ENCODE assay signal across 1 cellular context in the genomic region with DNA sequence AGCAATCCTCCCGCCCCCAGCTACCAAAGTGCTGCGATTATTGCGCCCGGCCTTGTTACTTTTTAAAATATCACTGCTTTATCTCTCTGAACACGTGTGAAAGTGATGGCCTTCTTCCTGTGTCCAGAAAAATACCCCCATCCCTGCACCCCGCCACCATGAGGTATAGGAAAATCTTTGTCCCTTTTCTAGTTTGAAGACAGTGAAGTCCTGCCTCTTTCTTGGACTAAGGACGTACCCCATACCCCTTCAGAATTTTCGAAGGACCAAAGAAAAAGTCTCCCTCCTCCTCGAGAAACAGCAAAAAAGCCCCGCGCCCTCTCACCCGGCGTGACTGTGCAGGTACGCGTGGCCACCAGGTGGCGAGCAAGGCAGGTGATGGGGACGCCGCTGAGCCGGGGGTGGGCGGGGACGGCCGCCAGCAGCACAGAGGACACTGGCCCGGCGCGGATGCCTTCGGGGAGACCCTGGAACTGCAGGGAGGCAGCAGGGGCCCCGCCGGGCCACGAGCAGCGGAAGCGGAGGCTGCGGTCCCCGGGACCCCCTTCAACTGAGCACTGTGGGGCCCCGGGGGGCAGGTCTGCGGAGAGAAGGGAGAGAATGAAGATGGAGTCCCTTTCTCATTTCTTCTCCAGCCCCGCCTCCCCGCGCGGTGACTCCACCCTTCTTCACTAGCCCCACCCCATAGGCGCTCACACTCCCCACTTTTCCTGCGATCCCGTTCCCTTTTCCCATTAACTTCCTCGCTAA.
TF ChIP-seq lines count a peak whose summit lies in the region.

No MANE protein-coding gene starts in this region.

TF ChIP-seq in K562, 482 proteins besides CTCF, POLR2A, EP300 and RAD21 (continued from another document and continues in another):
- TF ChIP-seq, protein P1, sequence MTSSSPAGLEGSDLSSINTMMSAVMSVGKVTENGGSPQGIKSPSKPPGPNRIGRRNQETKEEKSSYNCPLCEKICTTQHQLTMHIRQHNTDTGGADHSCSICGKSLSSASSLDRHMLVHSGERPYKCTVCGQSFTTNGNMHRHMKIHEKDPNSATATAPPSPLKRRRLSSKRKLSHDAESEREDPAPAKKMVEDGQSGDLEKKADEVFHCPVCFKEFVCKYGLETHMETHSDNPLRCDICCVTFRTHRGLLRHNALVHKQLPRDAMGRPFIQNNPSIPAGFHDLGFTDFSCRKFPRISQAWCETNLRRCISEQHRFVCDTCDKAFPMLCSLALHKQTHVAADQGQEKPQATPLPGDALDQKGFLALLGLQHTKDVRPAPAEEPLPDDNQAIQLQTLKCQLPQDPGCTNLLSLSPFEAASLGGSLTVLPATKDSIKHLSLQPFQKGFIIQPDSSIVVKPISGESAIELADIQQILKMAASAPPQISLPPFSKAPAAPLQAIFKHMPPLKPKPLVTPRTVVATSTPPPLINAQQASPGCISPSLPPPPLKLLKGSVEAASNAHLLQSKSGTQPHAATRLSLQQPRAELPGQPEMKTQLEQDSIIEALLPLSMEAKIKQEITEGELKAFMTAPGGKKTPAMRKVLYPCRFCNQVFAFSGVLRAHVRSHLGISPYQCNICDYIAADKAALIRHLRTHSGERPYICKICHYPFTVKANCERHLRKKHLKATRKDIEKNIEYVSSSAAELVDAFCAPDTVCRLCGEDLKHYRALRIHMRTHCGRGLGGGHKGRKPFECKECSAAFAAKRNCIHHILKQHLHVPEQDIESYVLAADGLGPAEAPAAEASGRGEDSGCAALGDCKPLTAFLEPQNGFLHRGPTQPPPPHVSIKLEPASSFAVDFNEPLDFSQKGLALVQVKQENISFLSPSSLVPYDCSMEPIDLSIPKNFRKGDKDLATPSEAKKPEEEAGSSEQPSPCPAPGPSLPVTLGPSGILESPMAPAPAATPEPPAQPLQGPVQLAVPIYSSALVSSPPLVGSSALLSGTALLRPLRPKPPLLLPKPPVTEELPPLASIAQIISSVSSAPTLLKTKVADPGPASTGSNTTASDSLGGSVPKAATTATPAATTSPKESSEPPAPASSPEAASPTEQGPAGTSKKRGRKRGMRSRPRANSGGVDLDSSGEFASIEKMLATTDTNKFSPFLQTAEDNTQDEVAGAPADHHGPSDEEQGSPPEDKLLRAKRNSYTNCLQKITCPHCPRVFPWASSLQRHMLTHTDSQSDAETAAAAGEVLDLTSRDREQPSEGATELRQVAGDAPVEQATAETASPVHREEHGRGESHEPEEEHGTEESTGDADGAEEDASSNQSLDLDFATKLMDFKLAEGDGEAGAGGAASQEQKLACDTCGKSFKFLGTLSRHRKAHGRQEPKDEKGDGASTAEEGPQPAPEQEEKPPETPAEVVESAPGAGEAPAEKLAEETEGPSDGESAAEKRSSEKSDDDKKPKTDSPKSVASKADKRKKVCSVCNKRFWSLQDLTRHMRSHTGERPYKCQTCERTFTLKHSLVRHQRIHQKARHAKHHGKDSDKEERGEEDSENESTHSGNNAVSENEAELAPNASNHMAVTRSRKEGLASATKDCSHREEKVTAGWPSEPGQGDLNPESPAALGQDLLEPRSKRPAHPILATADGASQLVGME (CRISPR knock-in tag; IDR thresholded peaks at IDR 0.05), result no peak
- TF ChIP-seq SLC30A9 (CRISPR knock-in tag; IDR thresholded peaks at IDR 0.05) (no peak), ZEB2 (IDR thresholded peaks at IDR 0.05) (no peak; the same call in 1 of the 2 replicates), ZC3H4 (CRISPR knock-in tag; IDR thresholded peaks at IDR 0.05; ENCODE audit: borderline replicate concordance) (no peak), CBX3 (IDR thresholded peaks at IDR 0.05; ENCODE audit: borderline replicate concordance in 1 of 2, low read length in 2 of 2) (no peak), PTTG1 (tag; IDR thresholded peaks at IDR 0.05; ENCODE audit: low read depth) (no peak), TGIF2 (CRISPR knock-in tag; IDR thresholded peaks at IDR 0.05) (no peak), SNRNP70 (optimal IDR thresholded peaks at IDR 0.05; ENCODE audit: low read depth, low read length) (no peak), HMG20A (CRISPR knock-in tag; conservative IDR thresholded peaks at IDR 0.05) (no peak), MED1 (CRISPR knock-in tag; IDR thresholded peaks at IDR 0.05; ENCODE audit: borderline replicate concordance) (no peak), PHF8 (IDR thresholded peaks at IDR 0.05; ENCODE audit: borderline replicate concordance, low read length) (no peak; the same call in 1 of the 2 replicates), MCM7 (IDR thresholded peaks at IDR 0.05) (no peak), RBBP5 (IDR thresholded peaks at IDR 0.05; ENCODE audit: borderline replicate concordance, insufficient read depth, low read length, poor library complexity, severe bottlenecking) (no peak), SNIP1 (IDR thresholded peaks at IDR 0.05; ENCODE audit: low read depth) (no peak), ZNF766 (CRISPR knock-in tag; conservative IDR thresholded peaks at IDR 0.05) (no peak; the same call in 1 of the 2 replicates), CBX2 (IDR thresholded peaks at IDR 0.05; ENCODE audit: insufficient read depth, low read length, poor library complexity, severe bottlenecking) (no peak), ZNF184 (CRISPR knock-in tag; IDR thresholded peaks at IDR 0.05) (no peak), POLR3A (IDR thresholded peaks at IDR 0.05; ENCODE audit: borderline replicate concordance, extremely low read depth, insufficient read depth, insufficient read length) (no peak), ARNT (IDR thresholded peaks at IDR 0.05) (peak; percentile 68 to 85; a peak in 2 of 4 replicates), RBM34 (IDR thresholded peaks at IDR 0.05; ENCODE audit: borderline replicate concordance, insufficient read depth, low read length) (no peak), ZNF253 (CRISPR knock-in tag; conservative IDR thresholded peaks at IDR 0.05) (no peak), ATF1 (CRISPR knock-in tag; IDR thresholded peaks at IDR 0.05) (no peak), ATF1 (tag; IDR thresholded peaks at IDR 0.05) (peak; percentile 41; the same call in 1 of the 2 replicates)
- TF ChIP-seq, protein P2, sequence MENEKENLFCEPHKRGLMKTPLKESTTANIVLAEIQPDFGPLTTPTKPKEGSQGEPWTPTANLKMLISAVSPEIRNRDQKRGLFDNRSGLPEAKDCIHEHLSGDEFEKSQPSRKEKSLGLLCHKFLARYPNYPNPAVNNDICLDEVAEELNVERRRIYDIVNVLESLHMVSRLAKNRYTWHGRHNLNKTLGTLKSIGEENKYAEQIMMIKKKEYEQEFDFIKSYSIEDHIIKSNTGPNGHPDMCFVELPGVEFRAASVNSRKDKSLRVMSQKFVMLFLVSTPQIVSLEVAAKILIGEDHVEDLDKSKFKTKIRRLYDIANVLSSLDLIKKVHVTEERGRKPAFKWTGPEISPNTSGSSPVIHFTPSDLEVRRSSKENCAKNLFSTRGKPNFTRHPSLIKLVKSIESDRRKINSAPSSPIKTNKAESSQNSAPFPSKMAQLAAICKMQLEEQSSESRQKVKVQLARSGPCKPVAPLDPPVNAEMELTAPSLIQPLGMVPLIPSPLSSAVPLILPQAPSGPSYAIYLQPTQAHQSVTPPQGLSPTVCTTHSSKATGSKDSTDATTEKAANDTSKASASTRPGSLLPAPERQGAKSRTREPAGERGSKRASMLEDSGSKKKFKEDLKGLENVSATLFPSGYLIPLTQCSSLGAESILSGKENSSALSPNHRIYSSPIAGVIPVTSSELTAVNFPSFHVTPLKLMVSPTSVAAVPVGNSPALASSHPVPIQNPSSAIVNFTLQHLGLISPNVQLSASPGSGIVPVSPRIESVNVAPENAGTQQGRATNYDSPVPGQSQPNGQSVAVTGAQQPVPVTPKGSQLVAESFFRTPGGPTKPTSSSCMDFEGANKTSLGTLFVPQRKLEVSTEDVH (IDR thresholded peaks at IDR 0.05; ENCODE audit: low read depth, partially characterized antibody), result peak; percentile 36
- TF ChIP-seq, protein P3, sequence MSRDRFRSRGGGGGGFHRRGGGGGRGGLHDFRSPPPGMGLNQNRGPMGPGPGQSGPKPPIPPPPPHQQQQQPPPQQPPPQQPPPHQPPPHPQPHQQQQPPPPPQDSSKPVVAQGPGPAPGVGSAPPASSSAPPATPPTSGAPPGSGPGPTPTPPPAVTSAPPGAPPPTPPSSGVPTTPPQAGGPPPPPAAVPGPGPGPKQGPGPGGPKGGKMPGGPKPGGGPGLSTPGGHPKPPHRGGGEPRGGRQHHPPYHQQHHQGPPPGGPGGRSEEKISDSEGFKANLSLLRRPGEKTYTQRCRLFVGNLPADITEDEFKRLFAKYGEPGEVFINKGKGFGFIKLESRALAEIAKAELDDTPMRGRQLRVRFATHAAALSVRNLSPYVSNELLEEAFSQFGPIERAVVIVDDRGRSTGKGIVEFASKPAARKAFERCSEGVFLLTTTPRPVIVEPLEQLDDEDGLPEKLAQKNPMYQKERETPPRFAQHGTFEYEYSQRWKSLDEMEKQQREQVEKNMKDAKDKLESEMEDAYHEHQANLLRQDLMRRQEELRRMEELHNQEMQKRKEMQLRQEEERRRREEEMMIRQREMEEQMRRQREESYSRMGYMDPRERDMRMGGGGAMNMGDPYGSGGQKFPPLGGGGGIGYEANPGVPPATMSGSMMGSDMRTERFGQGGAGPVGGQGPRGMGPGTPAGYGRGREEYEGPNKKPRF (IDR thresholded peaks at IDR 0.05; ENCODE audit: low read depth, low read length), result no peak
- TF ChIP-seq, protein P4, sequence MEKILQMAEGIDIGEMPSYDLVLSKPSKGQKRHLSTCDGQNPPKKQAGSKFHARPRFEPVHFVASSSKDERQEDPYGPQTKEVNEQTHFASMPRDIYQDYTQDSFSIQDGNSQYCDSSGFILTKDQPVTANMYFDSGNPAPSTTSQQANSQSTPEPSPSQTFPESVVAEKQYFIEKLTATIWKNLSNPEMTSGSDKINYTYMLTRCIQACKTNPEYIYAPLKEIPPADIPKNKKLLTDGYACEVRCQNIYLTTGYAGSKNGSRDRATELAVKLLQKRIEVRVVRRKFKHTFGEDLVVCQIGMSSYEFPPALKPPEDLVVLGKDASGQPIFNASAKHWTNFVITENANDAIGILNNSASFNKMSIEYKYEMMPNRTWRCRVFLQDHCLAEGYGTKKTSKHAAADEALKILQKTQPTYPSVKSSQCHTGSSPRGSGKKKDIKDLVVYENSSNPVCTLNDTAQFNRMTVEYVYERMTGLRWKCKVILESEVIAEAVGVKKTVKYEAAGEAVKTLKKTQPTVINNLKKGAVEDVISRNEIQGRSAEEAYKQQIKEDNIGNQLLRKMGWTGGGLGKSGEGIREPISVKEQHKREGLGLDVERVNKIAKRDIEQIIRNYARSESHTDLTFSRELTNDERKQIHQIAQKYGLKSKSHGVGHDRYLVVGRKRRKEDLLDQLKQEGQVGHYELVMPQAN (IDR thresholded peaks at IDR 0.05; ENCODE audit: borderline replicate concordance), result no peak; the same call in 1 of the 2 replicates
- TF ChIP-seq, protein P5, sequence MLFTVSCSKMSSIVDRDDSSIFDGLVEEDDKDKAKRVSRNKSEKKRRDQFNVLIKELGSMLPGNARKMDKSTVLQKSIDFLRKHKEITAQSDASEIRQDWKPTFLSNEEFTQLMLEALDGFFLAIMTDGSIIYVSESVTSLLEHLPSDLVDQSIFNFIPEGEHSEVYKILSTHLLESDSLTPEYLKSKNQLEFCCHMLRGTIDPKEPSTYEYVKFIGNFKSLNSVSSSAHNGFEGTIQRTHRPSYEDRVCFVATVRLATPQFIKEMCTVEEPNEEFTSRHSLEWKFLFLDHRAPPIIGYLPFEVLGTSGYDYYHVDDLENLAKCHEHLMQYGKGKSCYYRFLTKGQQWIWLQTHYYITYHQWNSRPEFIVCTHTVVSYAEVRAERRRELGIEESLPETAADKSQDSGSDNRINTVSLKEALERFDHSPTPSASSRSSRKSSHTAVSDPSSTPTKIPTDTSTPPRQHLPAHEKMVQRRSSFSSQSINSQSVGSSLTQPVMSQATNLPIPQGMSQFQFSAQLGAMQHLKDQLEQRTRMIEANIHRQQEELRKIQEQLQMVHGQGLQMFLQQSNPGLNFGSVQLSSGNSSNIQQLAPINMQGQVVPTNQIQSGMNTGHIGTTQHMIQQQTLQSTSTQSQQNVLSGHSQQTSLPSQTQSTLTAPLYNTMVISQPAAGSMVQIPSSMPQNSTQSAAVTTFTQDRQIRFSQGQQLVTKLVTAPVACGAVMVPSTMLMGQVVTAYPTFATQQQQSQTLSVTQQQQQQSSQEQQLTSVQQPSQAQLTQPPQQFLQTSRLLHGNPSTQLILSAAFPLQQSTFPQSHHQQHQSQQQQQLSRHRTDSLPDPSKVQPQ (CRISPR knock-in tag; IDR thresholded peaks at IDR 0.05; ENCODE audit: borderline replicate concordance), result no peak
